18 cellular contexts compared by ENCODE assay signal in the genomic region with DNA sequence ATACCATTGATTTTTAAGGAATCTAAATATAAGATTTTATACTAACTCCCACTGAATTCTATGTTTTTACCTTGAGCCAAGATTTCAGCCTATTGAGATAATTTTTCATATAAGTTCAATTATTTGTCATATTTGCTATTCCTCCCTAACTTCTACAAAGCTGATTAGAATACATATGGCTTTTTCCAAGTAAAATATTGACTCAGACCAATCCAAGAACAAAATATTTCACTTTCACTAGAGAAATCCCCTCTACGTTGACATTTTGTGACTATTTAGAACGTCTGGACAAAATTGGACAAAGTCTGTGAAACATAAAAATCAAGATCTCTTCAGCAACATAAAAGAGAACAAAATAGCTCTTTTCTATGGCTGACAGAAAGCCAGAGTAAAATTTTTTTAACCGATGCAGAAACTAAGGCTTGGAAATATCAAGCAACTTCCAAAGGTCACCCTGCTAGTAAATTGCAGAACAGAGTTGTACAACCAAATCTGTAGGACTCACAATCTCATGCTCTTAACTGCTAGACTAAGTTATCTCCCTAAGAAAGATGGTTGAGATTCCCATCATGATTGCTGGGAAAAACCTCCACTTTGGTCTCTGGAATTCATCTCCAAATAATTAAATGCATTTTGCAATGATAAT.
"Had no signal": no experiment of that assay in that cellular context is flagged by ENCODE, and none has a peak within 500 bp of the region (broad histone marks: within the 10 kb centered on the region; RNA-seq: fewer than 3 reads in every experiment).

No MANE protein-coding gene starts in this region.

- H3K9ac ChIP-seq: SK-N-SH had no signal

- H3K9me2 ChIP-seq: SK-N-SH had no signal

- H3K27ac ChIP-seq: RWPE1 had no signal

- ATAC-seq: Panc1 had no signal

- H3K9me3 ChIP-seq: MG63, SK-N-SH had no signal

- H3K4me3 ChIP-seq: MG63 had no signal

- DNase-seq: KBM-7, MG63, NCI-H1092, NCI-H1105 treated with DMSO at 0.1 percent for 48 hours, NCI-H1417 treated with DMSO at 0.1 percent for 48 hours, NCI-H146, NCI-H1694 treated with DMSO at 0.1 percent for 48 hours, NCI-H1930, NCI-H2081, NCI-H2107, NCI-H2227 treated with DMSO at 0.1 percent for 48 hours, NCI-H524, NCI-H526 treated with DMSO at 0.1 percent for 48 hours, NCI-H774, SHP77, SK-N-SH had no signal

- H3K4me2 ChIP-seq: SK-N-SH had no signal

- H3K36me3 ChIP-seq: MG63 had no signal
